ENCODE assay signal across 1 cellular context in the genomic region with DNA sequence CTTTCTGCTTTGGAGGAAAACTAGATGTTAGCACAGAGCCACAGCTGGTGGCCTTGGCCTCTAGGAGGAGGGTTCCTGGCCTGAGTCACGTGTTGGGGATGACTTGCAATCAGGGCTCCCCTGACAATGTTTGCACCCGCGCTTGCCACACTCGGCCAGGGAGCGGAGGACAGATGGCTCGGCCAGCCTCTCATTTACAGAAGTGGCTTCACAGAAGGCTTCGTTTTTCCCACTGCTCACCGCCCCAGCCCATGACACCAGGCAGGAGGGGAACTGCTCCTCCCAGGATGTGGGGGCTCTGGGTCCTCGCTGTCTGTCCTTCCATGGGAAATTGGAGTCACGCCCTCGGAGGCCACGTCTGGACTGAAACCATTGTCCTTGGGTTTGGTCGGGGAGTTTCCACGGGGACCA.
TF ChIP-seq lines count a peak whose summit lies in the region.

No MANE protein-coding gene starts in this region.

TF ChIP-seq in GM23338, 12 proteins besides CTCF, POLR2A, EP300 and RAD21 (continued from another document):
- TF ChIP-seq, protein P1, sequence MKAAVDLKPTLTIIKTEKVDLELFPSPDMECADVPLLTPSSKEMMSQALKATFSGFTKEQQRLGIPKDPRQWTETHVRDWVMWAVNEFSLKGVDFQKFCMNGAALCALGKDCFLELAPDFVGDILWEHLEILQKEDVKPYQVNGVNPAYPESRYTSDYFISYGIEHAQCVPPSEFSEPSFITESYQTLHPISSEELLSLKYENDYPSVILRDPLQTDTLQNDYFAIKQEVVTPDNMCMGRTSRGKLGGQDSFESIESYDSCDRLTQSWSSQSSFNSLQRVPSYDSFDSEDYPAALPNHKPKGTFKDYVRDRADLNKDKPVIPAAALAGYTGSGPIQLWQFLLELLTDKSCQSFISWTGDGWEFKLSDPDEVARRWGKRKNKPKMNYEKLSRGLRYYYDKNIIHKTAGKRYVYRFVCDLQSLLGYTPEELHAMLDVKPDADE (IDR thresholded peaks at IDR 0.05): no peak
- no peak for TF ChIP-seq CREB1 (CRISPR knock-in tag; IDR thresholded peaks at IDR 0.05; ENCODE audit: low read depth)
